19 cellular contexts compared by ENCODE assay signal in the genomic region with DNA sequence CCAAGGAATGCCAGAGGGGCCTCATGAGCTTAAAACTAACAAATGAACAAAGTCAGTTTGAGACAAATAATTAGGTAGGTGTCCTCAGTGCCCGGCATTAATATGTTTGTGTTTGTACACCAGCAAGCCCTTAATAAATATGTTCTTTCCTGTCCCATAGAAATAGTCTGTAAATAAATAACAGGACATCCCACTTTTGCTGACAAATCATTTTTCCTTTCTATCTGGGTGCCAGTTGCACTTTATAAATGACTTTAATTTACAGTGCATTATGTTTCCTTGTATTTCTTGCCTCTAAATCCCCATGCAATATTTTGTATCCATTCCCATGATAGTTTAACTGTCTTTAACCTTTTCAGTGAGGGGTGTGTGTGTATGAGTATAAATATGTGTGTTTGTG.
DNase-seq lines count a peak whose midpoint lies in the region; ATAC-seq, FAIRE-seq and TF ChIP-seq lines count a peak whose summit lies in the region.
"Had no signal": no experiment of that assay in that cellular context is flagged by ENCODE, and none has a peak within 500 bp of the region (broad histone marks: within the 10 kb centered on the region; RNA-seq: fewer than 3 reads in every experiment).

No MANE protein-coding gene starts in this region.

- in situ Hi-C loops in IMR-90 (cut with MboI; ENCODE audit: low sequenced_read_pairs) = no loop called here

- H2BK15ac ChIP-seq in IMR-90 (ENCODE audit: low read depth, low read length) = no peak overlapping the region

- H3K18ac ChIP-seq in IMR-90 (ENCODE audit: low read depth, low read length) = no peak overlapping the region

- no peak overlapping the region for H3K9ac ChIP-seq in IMR-90 (ENCODE audit: low read depth, low read length)
- H3K9ac ChIP-seq: BLaER1 treated with 17β-estradiol and CSF1 and Interleukin-3, amounts not matched to agents 10 nM and 100 nM had no signal

- H3K9me3 ChIP-seq in A549 (no peaks in the 10 kb centered on the region), IMR-90 (ENCODE audit: control insufficient read depth, insufficient read depth, low read length) (no peaks in the 10 kb centered on the region), osteoblast (ENCODE audit: low read depth, low read length) (no peaks in the 10 kb centered on the region)
- H3K9me3 ChIP-seq: BLaER1 treated with 17β-estradiol and CSF1 and Interleukin-3, amounts not matched to agents 10 nM and 100 nM; Caco-2 had no signal

- no peak overlapping the region for H4K91ac ChIP-seq in IMR-90 (ENCODE audit: insufficient read depth, low read depth, low read length)

- H2AK5ac ChIP-seq in IMR-90 (ENCODE audit: low read depth, low read length) = no peak overlapping the region

- intact Hi-C loops in IMR-90 (cut with micrococcal nuclease) = no loop called here

- dilution Hi-C loops in IMR-90 (cut with HindIII; ENCODE audit: low sequenced_read_pairs, unreplicated experiment) = no loop called here

- H4K5ac ChIP-seq in IMR-90 (ENCODE audit: low read depth, low read length) = no peak overlapping the region

- no peak overlapping the region for H4K8ac ChIP-seq in IMR-90 (ENCODE audit: low read depth in 2 of 2, low read length in 2 of 2)

- no peak overlapping the region for H3K4me3 ChIP-seq in A549
- no peak overlapping the region for H3K4me3 ChIP-seq in IMR-90 (ENCODE audit: insufficient read depth, low read depth, low read length)
- no peak overlapping the region for H3K4me3 ChIP-seq in osteoblast (ENCODE audit: insufficient read depth, low read length)
- H3K4me3 ChIP-seq: BLaER1 treated with 17β-estradiol and CSF1 and Interleukin-3, amounts not matched to agents 10 nM and 100 nM had no signal

- CTCF ChIA-PET in A549 (lab: Yijun Ruan, JAX) (interaction anchor here (1.7 kb wide), 1 partner anchor 16 kb away, joined by 5 read pairs; no protein-coding TSS in a partner anchor), IMR-90 (lab: Yijun Ruan, JAX) (no interaction called here)

- no peaks in the 10 kb centered on the region for H3K79me2 ChIP-seq in osteoblast (ENCODE audit: insufficient read depth, low read length)

- H3K27ac ChIP-seq in A549 (no peak overlapping the region), IMR-90 (ENCODE audit: insufficient read depth, low read length) (no peak overlapping the region), osteoblast (ENCODE audit: low read depth, low read length) (no peak overlapping the region)
- H3K27ac ChIP-seq: BLaER1 treated with 17β-estradiol and CSF1 and Interleukin-3, amounts not matched to agents 10 nM and 100 nM; C4-2B had no signal

- H3K79me1 ChIP-seq in IMR-90 (ENCODE audit: low read depth in 1 of 2, low read length in 2 of 2) = no peaks in the 10 kb centered on the region

- H3K9me1 ChIP-seq in IMR-90 (ENCODE audit: insufficient read depth, low read length) = no peaks in the 10 kb centered on the region

- H3K23ac ChIP-seq in IMR-90 (ENCODE audit: low read depth, low read length) = no peak overlapping the region

- H3K27me3 ChIP-seq in IMR-90 (ENCODE audit: control insufficient read depth, insufficient read depth, low read length) (no peaks in the 10 kb centered on the region), osteoblast (ENCODE audit: insufficient read depth, low read length) (no peaks in the 10 kb centered on the region)
- H3K27me3 ChIP-seq: BLaER1 treated with 17β-estradiol and CSF1 and Interleukin-3, amounts not matched to agents 10 nM and 100 nM had no signal

- H3K4me1 ChIP-seq in A549 (no peaks in the 10 kb centered on the region), IMR-90 (ENCODE audit: control insufficient read depth, insufficient read depth, low read length) (no peaks in the 10 kb centered on the region), osteoblast (ENCODE audit: insufficient read depth, low read length) (no peaks in the 10 kb centered on the region)
- H3K4me1 ChIP-seq: BLaER1 treated with 17β-estradiol and CSF1 and Interleukin-3, amounts not matched to agents 10 nM and 100 nM; Caco-2 had no signal

- TF ChIP-seq RAD21 in A549 (conservative IDR thresholded peaks at IDR 0.05 in 1 of 2, IDR thresholded peaks at IDR 0.05 in 1 of 2) (no peak), IMR-90 (IDR thresholded peaks at IDR 0.05; ENCODE audit: low read length) (no peak)

- H4K20me1 ChIP-seq in IMR-90 (ENCODE audit: insufficient read depth, low read length) (no peaks in the 10 kb centered on the region), osteoblast (ENCODE audit: insufficient read depth, low read length) (no peaks in the 10 kb centered on the region)
- H4K20me1 ChIP-seq: BLaER1 treated with 17β-estradiol and CSF1 and Interleukin-3, amounts not matched to agents 10 nM and 100 nM had no signal

- WGBS in A549 (ENCODE audit: missing lambda C conversion rate) = 0% methylated on average over 1 of the region's 1 CpG
- WGBS in IMR-90 (ENCODE audit: extremely low coverage in 2 of 2, insufficient read length in 1 of 2), 2 experiments = no CpG with 5 or more reads among the region's 1 CpG

- no peak overlapping the region for H2BK120ac ChIP-seq in IMR-90 (ENCODE audit: low read depth, low read length)

- no peak overlapping the region for H3K14ac ChIP-seq in IMR-90 (replicated peaks; ENCODE audit: low read depth, low read length)

- DNase-seq in A549 (ENCODE audit: low read depth in 1 of 2, low spot score in 1 of 2) = no peak
- DNase-seq in IMR-90 = no peak
- DNase-seq in osteoblast (ENCODE audit: insufficient read length, low spot score, missing footprints) = peak; percentile 56
- DNase-seq in SW 1271 (lab: John Stamatoyannopoulos, UW) = no peak
- DNase-seq: 8988T; AML-193; Caco-2; Calu3; CD4-positive, alpha-beta T cell; CD8-positive, alpha-beta T cell; GF-D8 had no signal

- no peak overlapping the region for H3K4ac ChIP-seq in IMR-90 (ENCODE audit: low read depth, low read length)

- ATAC-seq in A549 (no peak), IMR-90 (ENCODE audit: low read depth) (no peak), GM19324 (IDR thresholded peaks at IDR 0.05; ENCODE audit: low FRiP score, unreplicated experiment) (no peak)
- ATAC-seq: CD8-positive, alpha-beta T cell had no signal

- no peak overlapping the region for H2BK5ac ChIP-seq in IMR-90 (ENCODE audit: low read depth, low read length, poor library complexity, severe bottlenecking)

- no TSS peak for BruUV-seq in IMR-90 (replicated peaks; lab: Mats Ljungman, UMichigan)

- H3K4me2 ChIP-seq in A549 (no peak overlapping the region), IMR-90 (ENCODE audit: low read depth, low read length) (no peak overlapping the region), osteoblast (ENCODE audit: insufficient read depth, low read length) (no peak overlapping the region)
- H3K4me2 ChIP-seq: BLaER1 treated with 17β-estradiol and CSF1 and Interleukin-3, amounts not matched to agents 10 nM and 100 nM had no signal

- H2AFZ ChIP-seq in IMR-90 (replicated peaks; ENCODE audit: low read length, poor library complexity) (no peak overlapping the region), osteoblast (ENCODE audit: low read length) (no peak overlapping the region)

- POLR2A ChIA-PET in A549 (lab: Yijun Ruan, JAX) (no interaction called here), IMR-90 (lab: Charles Lee; ENCODE audit: unreplicated experiment) (no interaction called here)

- FAIRE-seq in A549 (lab: Jason Lieb, UNC) = no peak
- FAIRE-seq: A204.1, D721Med, G401.6, GM12891, GM19239 had no signal

- TF ChIP-seq POLR2A in A549 (IDR thresholded peaks at IDR 0.05; ENCODE audit: low read length) (no peak), IMR-90 (IDR thresholded peaks at IDR 0.05; ENCODE audit: low read depth, low read length) (no peak)

- H2AK9ac ChIP-seq in IMR-90 (replicated peaks; ENCODE audit: low read depth, low read length, poor library complexity) = no peak overlapping the region

- H3K36me3 ChIP-seq in IMR-90 (ENCODE audit: control insufficient read depth, insufficient read depth, low read length) (no peaks in the 10 kb centered on the region), osteoblast (ENCODE audit: insufficient read depth, low read length) (no peaks in the 10 kb centered on the region)
- H3K36me3 ChIP-seq: BLaER1 treated with 17β-estradiol and CSF1 and Interleukin-3, amounts not matched to agents 10 nM and 100 nM had no signal

- H2BK20ac ChIP-seq in IMR-90 (ENCODE audit: low read depth, low read length) = no peak overlapping the region

- TF ChIP-seq CTCF in A549 (IDR thresholded peaks at IDR 0.05) (no peak), IMR-90 (conservative IDR thresholded peaks at IDR 0.05; ENCODE audit: low read depth, low read length) (no peak), osteoblast (IDR thresholded peaks at IDR 0.05; ENCODE audit: extremely low read depth, low read depth, low read length) (no peak)

- H3K56ac ChIP-seq in IMR-90 (ENCODE audit: extremely low read depth, insufficient read depth, low read length) = no peak overlapping the region

- TF ChIP-seq EP300 in A549 (IDR thresholded peaks at IDR 0.05) = no peak

TF ChIP-seq in A549, 52 proteins besides CTCF, POLR2A, EP300 and RAD21:
- no peak for TF ChIP-seq FOXS1 (CRISPR knock-in tag; IDR thresholded peaks at IDR 0.05)
- TF ChIP-seq MAFK (IDR thresholded peaks at IDR 0.05; ENCODE audit: partially characterized antibody) = peak; percentile 84

TF ChIP-seq in IMR-90, 13 proteins besides CTCF, POLR2A, EP300 and RAD21:
- TF ChIP-seq RFX5 (IDR thresholded peaks at IDR 0.05; ENCODE audit: low read depth, low read length) (no peak), MAFK (IDR thresholded peaks at IDR 0.05; ENCODE audit: low read depth, low read length) (peak; percentile 86)
